In the genomic region with DNA sequence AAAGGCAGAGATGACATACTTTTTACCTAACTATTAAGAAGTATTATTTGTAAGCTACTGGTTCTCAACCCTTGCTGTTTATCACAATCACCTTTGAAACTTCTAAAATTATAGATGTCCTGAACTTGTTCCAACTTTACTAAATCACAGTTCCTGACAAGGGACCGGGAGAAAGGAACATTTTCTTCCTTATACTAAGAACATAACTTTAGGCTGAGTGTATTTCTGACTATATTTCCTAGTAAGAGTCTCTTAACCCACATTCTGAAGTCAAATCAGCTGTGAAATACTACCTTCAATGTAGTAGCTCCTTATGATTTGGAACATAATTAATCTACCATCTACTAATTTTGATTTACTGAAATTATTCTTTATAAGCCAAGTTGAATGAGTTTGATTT, we compare ENCODE assay signal across 19 cellular contexts.
"Had no signal": no experiment of that assay in that cellular context is flagged by ENCODE, and none has a peak within 500 bp of the region (broad histone marks: within the 10 kb centered on the region; RNA-seq: fewer than 3 reads in every experiment).

No MANE protein-coding gene starts in this region.

- H3K27ac ChIP-seq: thyroid gland had no signal

- ATAC-seq: activated naive CD4-positive, alpha-beta T cell treated with anti-CD3 and anti-CD28 coated beads, Interleukin-2, amount 50 U/mL, for 72 hours had no signal

- DNase-seq: activated CD4-positive, alpha-beta T cell treated with anti-CD3 and anti-CD28 coated beads, Interleukin-2, amount 50 U/mL, for 1 hour; activated CD8-positive, alpha-beta memory T cell treated with anti-CD3 and anti-CD28 coated beads, Interleukin-2, amount 50 U/mL, for 4 hours; activated gamma-delta T cell; activated T-cell treated with anti-CD3 and anti-CD28 coated beads, Interleukin-2, amount 50 U/mL, for 48 hours; aorta; dermis blood vessel endothelial cell; foreskin melanocyte; glutamatergic neuron; hippocampal formation; islet precursor cell; midbrain; SK-N-SH; stimulated activated CD4-positive, alpha-beta T cell treated with anti-CD3 and anti-CD28 coated beads, Interleukin-12 subunit alpha, Interleukin-12 subunit beta, amount 100 ng/mL, for 4 hours; stimulated activated CD4-positive, alpha-beta T cell treated with anti-CD3 and anti-CD28 coated beads, Interleukin-1b, Interleukin-23, amount 100 ng/mL, for 48 hours; stimulated activated CD8-positive, alpha-beta memory T cell treated with anti-CD3 and anti-CD28 coated beads, Interleukin-4, amount 100 ng/mL, for 48 hours; stimulated activated naive CD4-positive, alpha-beta T cell treated with Interleukin-2 at 50 U/mL for 16 hours had no signal

- H3K4me1 ChIP-seq: thyroid gland had no signal

- H3K4me3 ChIP-seq: thyroid gland had no signal

- H3K27me3 Mint-ChIP-seq: progenitor cell of endocrine pancreas had no signal

- H3K27ac Mint-ChIP-seq: activated naive CD4-positive, alpha-beta T cell treated with anti-CD3 and anti-CD28 coated beads, Interleukin-2, amount 50 U/mL, for 72 hours; progenitor cell of endocrine pancreas had no signal

- H3K9me3 Mint-ChIP-seq: activated naive CD4-positive, alpha-beta T cell treated with anti-CD3 and anti-CD28 coated beads, Interleukin-2, amount 50 U/mL, for 72 hours had no signal

- H3K27me3 ChIP-seq: thyroid gland had no signal

- H3K9me3 ChIP-seq: SK-N-SH, thyroid gland had no signal
